21 cellular contexts compared by ENCODE assay signal in genomic region chr5:145951071-145951470, GRCh38. TPM values are rescaled to one million over a fixed set of nuclear protein-coding genes. Genes with fewer than 3 reads are reported as not detected.
DNase-seq lines count a peak whose midpoint lies in the region; ATAC-seq and TF ChIP-seq lines count a peak whose summit lies in the region.
"Had no signal": no experiment of that assay in that cellular context is flagged by ENCODE, and none has a peak within 500 bp of the region (broad histone marks: within the 10 kb centered on the region; RNA-seq: fewer than 3 reads in every experiment).

No MANE protein-coding gene starts in this region.

- peaks cover 0 to 25% of the 10 kb centered on the region in 2 donors for H3K4me1 ChIP-seq in right atrium auricular region
- peaks cover 0 to 49% (median 7%) of the 10 kb centered on the region in 12 donors for H3K4me1 ChIP-seq in heart left ventricle
- H3K4me1 ChIP-seq in upper lobe of right lung = no peaks in the 10 kb centered on the region
- H3K4me1 ChIP-seq in stomach = peaks cover 10 to 48% (median 34%) of the 10 kb centered on the region in 4 donors

- WGBS in heart left ventricle, 4 donors = 23 to 44% (median 39%) methylated on average over 3 of the region's 3 CpGs
- 39 to 48% (median 45%) methylated on average over 3 of the region's 3 CpGs for WGBS in stomach, 5 donors

- TF ChIP-seq EP300 in stomach (IDR thresholded peaks at IDR 0.05) = no peak

- ATAC-seq in Right ventricle myocardium inferior = peak; percentile 79
- ATAC-seq in heart left ventricle = peak; percentile 70 to 87 (median 82)
- peak; percentile 42 for ATAC-seq in left lobe of liver
- ATAC-seq in upper lobe of right lung = peak; percentile 50

- no peak for DNase-seq in Right ventricle myocardium inferior (ENCODE audit: missing footprints)
- DNase-seq in right atrium auricular region (ENCODE audit: low spot score) = no peak
- no peak for DNase-seq in heart left ventricle
- DNase-seq in left lobe of liver (ENCODE audit: low spot score) = no peak
- no peak for DNase-seq in upper lobe of right lung
- DNase-seq in NCI-H2107 treated with DMSO at 0.1 percent for 48 hours (lab: John Stamatoyannopoulos, UW; ENCODE audit: unreplicated experiment) = no peak
- no peak for DNase-seq in stomach
- DNase-seq in kidney glomerular epithelial cell (lab: John Stamatoyannopoulos, UW) = no peak
- DNase-seq: 8988T, DMS 273 treated with DMSO at 0.1 percent for 48 hours, DND-41, H7, HFFc6, NCI-H1417, NCI-H187, NCI-H2171, NCI-H446, SHP77 treated with DMSO at 0.1 percent for 48 hours had no signal

- no peaks in the 10 kb centered on the region for H3K9me3 ChIP-seq in right atrium auricular region
- H3K9me3 ChIP-seq in heart left ventricle = no peaks in the 10 kb centered on the region
- H3K9me3 ChIP-seq in upper lobe of right lung = no peaks in the 10 kb centered on the region
- H3K9me3 ChIP-seq in stomach = no peaks in the 10 kb centered on the region

- TF ChIP-seq CTCF in right atrium auricular region (IDR thresholded peaks at IDR 0.05) (no peak), heart left ventricle (IDR thresholded peaks at IDR 0.05) (no peak), upper lobe of right lung (IDR thresholded peaks at IDR 0.05) (no peak), stomach (IDR thresholded peaks at IDR 0.05) (no peak)

- H3K27me3 ChIP-seq in right atrium auricular region = no peaks in the 10 kb centered on the region
- H3K27me3 ChIP-seq in heart left ventricle = no peaks in the 10 kb centered on the region
- no peaks in the 10 kb centered on the region for H3K27me3 ChIP-seq in upper lobe of right lung
- no peaks in the 10 kb centered on the region for H3K27me3 ChIP-seq in stomach

- intact Hi-C loops in Right ventricle myocardium inferior (cut with DNase I) (no loop called here), heart left ventricle (cut with DNase I) (no loop called here), upper lobe of right lung (cut with DNase I) (no loop called here), stomach (cut with DNase I; ENCODE audit: low total_unique reads) (no loop called here)

- H3K4me3 ChIP-seq in right atrium auricular region (no peak overlapping the region), heart left ventricle (no peak overlapping the region), upper lobe of right lung (no peak overlapping the region), stomach (no peak overlapping the region)

- H3K27ac ChIP-seq in right atrium auricular region = peak overlapping the region in 1 of 2 donors; percentile 52
- H3K27ac ChIP-seq in heart left ventricle = no peak overlapping the region
- H3K27ac ChIP-seq in upper lobe of right lung = no peak overlapping the region
- no peak overlapping the region for H3K27ac ChIP-seq in stomach
- H3K27ac ChIP-seq: HL-60 had no signal

- no peak for TF ChIP-seq POLR2A in heart left ventricle (IDR thresholded peaks at IDR 0.05)
- TF ChIP-seq POLR2A in stomach (IDR thresholded peaks at IDR 0.05) = no peak

- H3K36me3 ChIP-seq in right atrium auricular region = no peaks in the 10 kb centered on the region
- H3K36me3 ChIP-seq in heart left ventricle = no peaks in the 10 kb centered on the region
- no peaks in the 10 kb centered on the region for H3K36me3 ChIP-seq in upper lobe of right lung
- no peaks in the 10 kb centered on the region for H3K36me3 ChIP-seq in stomach

RNA-seq across cellular contexts. Expression of gene SH3RF2, which starts 14.7 kb away (rescaled TPM):
- 267 TPM for total RNA-seq in Right ventricle myocardium inferior
- total RNA-seq in right atrium auricular region = 100 to 1,000 TPM in 1 of 2 donors, 10 to 100 TPM in 1; 41.2 to 272 TPM
- total RNA-seq in heart left ventricle = 100 to 1,000 TPM in 8 of 9 donors, 10 to 100 TPM in 1; 83.2 to 495 (median 180) TPM
- polyA plus RNA-seq in heart left ventricle = 100 to 1,000 TPM in 1 of 2 donors, 10 to 100 TPM in 1; 31.3 to 750 TPM
- 18.0 TPM for total RNA-seq in left lobe of liver
- total RNA-seq in upper lobe of right lung = 12.4 TPM
- total RNA-seq in stomach = 10 to 100 TPM; 35.6 to 62.0 (median 46.9) TPM
- polyA plus RNA-seq in stomach = 10 to 100 TPM; 20.8 to 23.2 (median 23.1) TPM
- total RNA-seq: OCI-LY7 had no signal
- polyA plus RNA-seq: CD14-positive monocyte had no signal
